ENCODE assay signal across 1 cellular context in the genomic region with DNA sequence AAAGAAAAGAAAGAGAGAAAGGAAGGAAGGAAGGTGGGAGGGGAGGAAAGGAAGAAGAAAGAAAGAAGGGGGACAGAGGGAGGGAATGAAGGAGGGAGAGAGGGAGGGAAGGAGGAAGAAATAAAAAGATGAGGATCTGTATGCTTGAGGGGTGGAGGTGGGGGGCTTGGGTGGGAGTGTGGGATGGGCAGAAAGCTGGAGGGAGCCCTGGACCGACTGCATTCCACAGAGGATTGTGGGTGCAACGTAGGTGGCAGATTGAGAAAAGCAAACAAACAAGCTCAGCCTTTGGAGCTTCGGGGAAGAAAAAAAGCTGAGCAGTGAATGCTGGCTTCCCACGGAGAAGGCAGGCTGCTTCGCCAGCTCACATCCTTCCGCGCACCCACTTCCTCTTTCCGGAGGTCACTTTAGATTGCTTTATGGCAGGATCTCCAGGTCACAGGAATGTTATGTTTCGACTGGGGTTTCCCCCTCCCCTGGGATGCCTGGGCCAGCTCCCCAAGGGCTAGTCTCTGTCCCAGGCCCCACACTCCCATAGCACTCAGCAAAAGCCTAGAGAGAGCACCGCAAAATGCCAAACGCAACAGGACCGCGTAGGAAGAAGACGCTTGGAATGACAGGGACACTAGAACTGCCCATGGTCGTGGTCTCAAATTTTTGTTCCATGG.
TF ChIP-seq lines count a peak whose summit lies in the region.

No MANE protein-coding gene starts in this region.

TF ChIP-seq in HepG2, 621 proteins besides CTCF, POLR2A, EP300 and RAD21 (continued from another document and continues in another):
- TF ChIP-seq, protein P1, sequence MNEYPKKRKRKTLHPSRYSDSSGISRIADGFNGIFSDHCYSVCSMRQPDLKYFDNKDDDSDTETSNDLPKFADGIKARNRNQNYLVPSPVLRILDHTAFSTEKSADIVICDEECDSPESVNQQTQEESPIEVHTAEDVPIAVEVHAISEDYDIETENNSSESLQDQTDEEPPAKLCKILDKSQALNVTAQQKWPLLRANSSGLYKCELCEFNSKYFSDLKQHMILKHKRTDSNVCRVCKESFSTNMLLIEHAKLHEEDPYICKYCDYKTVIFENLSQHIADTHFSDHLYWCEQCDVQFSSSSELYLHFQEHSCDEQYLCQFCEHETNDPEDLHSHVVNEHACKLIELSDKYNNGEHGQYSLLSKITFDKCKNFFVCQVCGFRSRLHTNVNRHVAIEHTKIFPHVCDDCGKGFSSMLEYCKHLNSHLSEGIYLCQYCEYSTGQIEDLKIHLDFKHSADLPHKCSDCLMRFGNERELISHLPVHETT (CRISPR knock-in tag; conservative IDR thresholded peaks at IDR 0.05) = no peak
- TF ChIP-seq, protein P2, sequence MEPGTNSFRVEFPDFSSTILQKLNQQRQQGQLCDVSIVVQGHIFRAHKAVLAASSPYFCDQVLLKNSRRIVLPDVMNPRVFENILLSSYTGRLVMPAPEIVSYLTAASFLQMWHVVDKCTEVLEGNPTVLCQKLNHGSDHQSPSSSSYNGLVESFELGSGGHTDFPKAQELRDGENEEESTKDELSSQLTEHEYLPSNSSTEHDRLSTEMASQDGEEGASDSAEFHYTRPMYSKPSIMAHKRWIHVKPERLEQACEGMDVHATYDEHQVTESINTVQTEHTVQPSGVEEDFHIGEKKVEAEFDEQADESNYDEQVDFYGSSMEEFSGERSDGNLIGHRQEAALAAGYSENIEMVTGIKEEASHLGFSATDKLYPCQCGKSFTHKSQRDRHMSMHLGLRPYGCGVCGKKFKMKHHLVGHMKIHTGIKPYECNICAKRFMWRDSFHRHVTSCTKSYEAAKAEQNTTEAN (CRISPR knock-in tag; conservative IDR thresholded peaks at IDR 0.05) = no peak
- no peak for TF ChIP-seq NFYC (CRISPR knock-in tag; IDR thresholded peaks at IDR 0.05)
- no peak for TF ChIP-seq ZNF737 (CRISPR knock-in tag; IDR thresholded peaks at IDR 0.05; ENCODE audit: borderline replicate concordance)
- TF ChIP-seq ZMAT3 (CRISPR knock-in tag; conservative IDR thresholded peaks at IDR 0.05) = no peak
- TF ChIP-seq CBFB (CRISPR knock-in tag; IDR thresholded peaks at IDR 0.05) = no peak
- TF ChIP-seq ZNF816 (CRISPR knock-in tag; IDR thresholded peaks at IDR 0.05; ENCODE audit: borderline replicate concordance) = no peak
- TF ChIP-seq ZMYM4 (CRISPR knock-in tag; IDR thresholded peaks at IDR 0.05) = 0 out of 2 replicates have a peak, but pooled peaks have one; percentile 41
- TF ChIP-seq ZNF709 (CRISPR knock-in tag; IDR thresholded peaks at IDR 0.05) = no peak
- TF ChIP-seq MEF2D (CRISPR knock-in tag; IDR thresholded peaks at IDR 0.05) = no peak
- TF ChIP-seq, protein P3, sequence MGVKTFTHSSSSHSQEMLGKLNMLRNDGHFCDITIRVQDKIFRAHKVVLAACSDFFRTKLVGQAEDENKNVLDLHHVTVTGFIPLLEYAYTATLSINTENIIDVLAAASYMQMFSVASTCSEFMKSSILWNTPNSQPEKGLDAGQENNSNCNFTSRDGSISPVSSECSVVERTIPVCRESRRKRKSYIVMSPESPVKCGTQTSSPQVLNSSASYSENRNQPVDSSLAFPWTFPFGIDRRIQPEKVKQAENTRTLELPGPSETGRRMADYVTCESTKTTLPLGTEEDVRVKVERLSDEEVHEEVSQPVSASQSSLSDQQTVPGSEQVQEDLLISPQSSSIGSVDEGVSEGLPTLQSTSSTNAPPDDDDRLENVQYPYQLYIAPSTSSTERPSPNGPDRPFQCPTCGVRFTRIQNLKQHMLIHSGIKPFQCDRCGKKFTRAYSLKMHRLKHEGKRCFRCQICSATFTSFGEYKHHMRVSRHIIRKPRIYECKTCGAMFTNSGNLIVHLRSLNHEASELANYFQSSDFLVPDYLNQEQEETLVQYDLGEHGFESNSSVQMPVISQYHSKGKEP (CRISPR knock-in tag; IDR thresholded peaks at IDR 0.05) = no peak
- TF ChIP-seq EEA1 (CRISPR knock-in tag; IDR thresholded peaks at IDR 0.05; ENCODE audit: borderline replicate concordance) = no peak
- TF ChIP-seq ZNF367 (CRISPR knock-in tag; IDR thresholded peaks at IDR 0.05; ENCODE audit: borderline replicate concordance) = no peak
- TF ChIP-seq ZNF563 (CRISPR knock-in tag; IDR thresholded peaks at IDR 0.05) = no peak
- TF ChIP-seq ZNF749 (CRISPR knock-in tag; IDR thresholded peaks at IDR 0.05; ENCODE audit: borderline replicate concordance) = no peak
- TF ChIP-seq, protein P4, sequence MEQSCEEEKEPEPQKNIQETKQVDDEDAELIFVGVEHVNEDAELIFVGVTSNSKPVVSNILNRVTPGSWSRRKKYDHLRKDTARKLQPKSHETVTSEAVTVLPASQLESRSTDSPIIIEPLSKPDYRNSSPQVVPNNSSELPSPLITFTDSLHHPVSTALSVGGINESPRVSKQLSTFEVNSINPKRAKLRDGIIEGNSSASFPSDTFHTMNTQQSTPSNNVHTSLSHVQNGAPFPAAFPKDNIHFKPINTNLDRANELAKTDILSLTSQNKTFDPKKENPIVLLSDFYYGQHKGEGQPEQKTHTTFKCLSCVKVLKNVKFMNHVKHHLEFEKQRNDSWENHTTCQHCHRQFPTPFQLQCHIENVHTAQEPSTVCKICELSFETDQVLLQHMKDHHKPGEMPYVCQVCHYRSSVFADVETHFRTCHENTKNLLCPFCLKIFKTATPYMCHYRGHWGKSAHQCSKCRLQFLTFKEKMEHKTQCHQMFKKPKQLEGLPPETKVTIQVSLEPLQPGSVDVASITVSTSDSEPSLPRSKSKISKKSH (CRISPR knock-in tag; IDR thresholded peaks at IDR 0.05; ENCODE audit: borderline replicate concordance) = no peak
- peak; percentile 79 for TF ChIP-seq ZSCAN31 (CRISPR knock-in tag; IDR thresholded peaks at IDR 0.05; ENCODE audit: low read depth)
- TF ChIP-seq ZNF496 (CRISPR knock-in tag; IDR thresholded peaks at IDR 0.05; ENCODE audit: insufficient replicate concordance) = no peak
- TF ChIP-seq ZNF761 (CRISPR knock-in tag; conservative IDR thresholded peaks at IDR 0.05) = no peak
- no peak for TF ChIP-seq SMC3 (IDR thresholded peaks at IDR 0.05; ENCODE audit: low read length)
- no peak; the same call in 1 of the 2 replicates for TF ChIP-seq GFI1 (CRISPR knock-in tag; IDR thresholded peaks at IDR 0.05; ENCODE audit: borderline replicate concordance)
- TF ChIP-seq, protein P5, sequence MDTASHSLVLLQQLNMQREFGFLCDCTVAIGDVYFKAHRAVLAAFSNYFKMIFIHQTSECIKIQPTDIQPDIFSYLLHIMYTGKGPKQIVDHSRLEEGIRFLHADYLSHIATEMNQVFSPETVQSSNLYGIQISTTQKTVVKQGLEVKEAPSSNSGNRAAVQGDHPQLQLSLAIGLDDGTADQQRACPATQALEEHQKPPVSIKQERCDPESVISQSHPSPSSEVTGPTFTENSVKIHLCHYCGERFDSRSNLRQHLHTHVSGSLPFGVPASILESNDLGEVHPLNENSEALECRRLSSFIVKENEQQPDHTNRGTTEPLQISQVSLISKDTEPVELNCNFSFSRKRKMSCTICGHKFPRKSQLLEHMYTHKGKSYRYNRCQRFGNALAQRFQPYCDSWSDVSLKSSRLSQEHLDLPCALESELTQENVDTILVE (CRISPR knock-in tag; IDR thresholded peaks at IDR 0.05) = peak; percentile 36; the same call in 1 of the 2 replicates
- TF ChIP-seq U2AF2 (IDR thresholded peaks at IDR 0.05; ENCODE audit: low read depth, low read length) = no peak
- TF ChIP-seq TP53 (CRISPR knock-in tag; conservative IDR thresholded peaks at IDR 0.05) = no peak
- TF ChIP-seq ZNF205 (CRISPR knock-in tag; IDR thresholded peaks at IDR 0.05) = no peak
- peak; percentile 68; the same call in 1 of the 2 replicates for TF ChIP-seq POGZ (CRISPR knock-in tag; IDR thresholded peaks at IDR 0.05)
- TF ChIP-seq TGIF2 (CRISPR knock-in tag; IDR thresholded peaks at IDR 0.05) = no peak
- TF ChIP-seq SOX5 (CRISPR knock-in tag; IDR thresholded peaks at IDR 0.05; ENCODE audit: borderline replicate concordance) = peak; percentile 78
- TF ChIP-seq SRF (IDR thresholded peaks at IDR 0.05; ENCODE audit: low read depth, low read length) = no peak
- peak; percentile 20; the same call in 1 of the 2 replicates for TF ChIP-seq CCDC6 (CRISPR knock-in tag; IDR thresholded peaks at IDR 0.05)
- TF ChIP-seq AKAP8 (CRISPR knock-in tag; IDR thresholded peaks at IDR 0.05) = no peak
- TF ChIP-seq, protein P6, sequence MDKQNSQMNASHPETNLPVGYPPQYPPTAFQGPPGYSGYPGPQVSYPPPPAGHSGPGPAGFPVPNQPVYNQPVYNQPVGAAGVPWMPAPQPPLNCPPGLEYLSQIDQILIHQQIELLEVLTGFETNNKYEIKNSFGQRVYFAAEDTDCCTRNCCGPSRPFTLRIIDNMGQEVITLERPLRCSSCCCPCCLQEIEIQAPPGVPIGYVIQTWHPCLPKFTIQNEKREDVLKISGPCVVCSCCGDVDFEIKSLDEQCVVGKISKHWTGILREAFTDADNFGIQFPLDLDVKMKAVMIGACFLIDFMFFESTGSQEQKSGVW (CRISPR knock-in tag; IDR thresholded peaks at IDR 0.05; ENCODE audit: borderline replicate concordance) = no peak
- 0 out of 2 replicates have a peak, but pooled peaks have one; percentile 50 for TF ChIP-seq ZNF615 (CRISPR knock-in tag; IDR thresholded peaks at IDR 0.05; ENCODE audit: borderline replicate concordance)
- TF ChIP-seq PLRG1 (conservative IDR thresholded peaks at IDR 0.05) = no peak
- TF ChIP-seq ZNF552 (CRISPR knock-in tag; IDR thresholded peaks at IDR 0.05; ENCODE audit: borderline replicate concordance) = no peak
- no peak for TF ChIP-seq ZNF713 (CRISPR knock-in tag; IDR thresholded peaks at IDR 0.05)
- no peak for TF ChIP-seq ZNF891 (CRISPR knock-in tag; IDR thresholded peaks at IDR 0.05)
- TF ChIP-seq, protein P7, sequence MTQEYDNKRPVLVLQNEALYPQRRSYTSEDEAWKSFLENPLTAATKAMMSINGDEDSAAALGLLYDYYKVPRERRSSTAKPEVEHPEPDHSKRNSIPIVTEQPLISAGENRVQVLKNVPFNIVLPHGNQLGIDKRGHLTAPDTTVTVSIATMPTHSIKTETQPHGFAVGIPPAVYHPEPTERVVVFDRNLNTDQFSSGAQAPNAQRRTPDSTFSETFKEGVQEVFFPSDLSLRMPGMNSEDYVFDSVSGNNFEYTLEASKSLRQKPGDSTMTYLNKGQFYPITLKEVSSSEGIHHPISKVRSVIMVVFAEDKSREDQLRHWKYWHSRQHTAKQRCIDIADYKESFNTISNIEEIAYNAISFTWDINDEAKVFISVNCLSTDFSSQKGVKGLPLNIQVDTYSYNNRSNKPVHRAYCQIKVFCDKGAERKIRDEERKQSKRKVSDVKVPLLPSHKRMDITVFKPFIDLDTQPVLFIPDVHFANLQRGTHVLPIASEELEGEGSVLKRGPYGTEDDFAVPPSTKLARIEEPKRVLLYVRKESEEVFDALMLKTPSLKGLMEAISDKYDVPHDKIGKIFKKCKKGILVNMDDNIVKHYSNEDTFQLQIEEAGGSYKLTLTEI (CRISPR knock-in tag; conservative IDR thresholded peaks at IDR 0.05) = no peak
- no peak for TF ChIP-seq CBX1 (IDR thresholded peaks at IDR 0.05; ENCODE audit: low read depth)
- no peak for TF ChIP-seq YY1 (IDR thresholded peaks at IDR 0.05; ENCODE audit: insufficient read depth, insufficient replicate concordance, low read depth, low read length)
- peak; percentile 59 for TF ChIP-seq TCF7 (IDR thresholded peaks at IDR 0.05; ENCODE audit: low read depth)
- TF ChIP-seq, protein P8, sequence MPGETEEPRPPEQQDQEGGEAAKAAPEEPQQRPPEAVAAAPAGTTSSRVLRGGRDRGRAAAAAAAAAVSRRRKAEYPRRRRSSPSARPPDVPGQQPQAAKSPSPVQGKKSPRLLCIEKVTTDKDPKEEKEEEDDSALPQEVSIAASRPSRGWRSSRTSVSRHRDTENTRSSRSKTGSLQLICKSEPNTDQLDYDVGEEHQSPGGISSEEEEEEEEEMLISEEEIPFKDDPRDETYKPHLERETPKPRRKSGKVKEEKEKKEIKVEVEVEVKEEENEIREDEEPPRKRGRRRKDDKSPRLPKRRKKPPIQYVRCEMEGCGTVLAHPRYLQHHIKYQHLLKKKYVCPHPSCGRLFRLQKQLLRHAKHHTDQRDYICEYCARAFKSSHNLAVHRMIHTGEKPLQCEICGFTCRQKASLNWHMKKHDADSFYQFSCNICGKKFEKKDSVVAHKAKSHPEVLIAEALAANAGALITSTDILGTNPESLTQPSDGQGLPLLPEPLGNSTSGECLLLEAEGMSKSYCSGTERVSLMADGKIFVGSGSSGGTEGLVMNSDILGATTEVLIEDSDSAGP (CRISPR knock-in tag; IDR thresholded peaks at IDR 0.05; ENCODE audit: borderline replicate concordance) = no peak; the same call in none of the 2 replicates
